Comparison of ENCODE assay signal across 8 cellular contexts in genomic region chr20:11918280-11918952, GRCh38. TPM values are rescaled to one million over a fixed set of nuclear protein-coding genes. Genes with fewer than 3 reads are reported as not detected.
A peak's percentile ranks its signal among the peaks of the same experiment; 100 is the strongest.
DNase-seq lines count a peak whose midpoint lies in the region; ATAC-seq and TF ChIP-seq lines count a peak whose summit lies in the region.

No MANE protein-coding gene starts in this region.

- H3K27ac ChIP-seq in KMS-11 (peak overlapping the region; percentile 93), caudate nucleus (ENCODE audit: low read depth, low read length) (peak overlapping the region; percentile 60), left lung (peak overlapping the region; percentile 22 to 40), stomach smooth muscle (ENCODE audit: low read length) (peak overlapping the region; percentile 0)

- POLR2A ChIA-PET in activated CD4-positive, alpha-beta memory T cell treated with anti-CD3 and anti-CD28 coated beads for 36 hours (lab: Charles Lee): no interaction called here

- peaks cover 70% of the 10 kb centered on the region for H3K79me2 ChIP-seq in KMS-11 (ENCODE audit: insufficient read depth, low read depth)

- H3K4me3 Mint-ChIP-seq in activated CD4-positive, alpha-beta memory T cell treated with anti-CD3 and anti-CD28 coated beads for 36 hours: no peak overlapping the region

- H2AFZ ChIP-seq in KMS-11 (ENCODE audit: low read depth): no peak overlapping the region

- H3K4me3 ChIP-seq in KMS-11 (IDR thresholded peaks at IDR 0.05; ENCODE audit: insufficient read depth, low read depth, low read length): no peak overlapping the region
- peak overlapping the region; percentile 10 to 26 for H3K4me3 ChIP-seq in left lung
- peak overlapping the region; percentile 45 to 72 for H3K4me3 ChIP-seq in stomach smooth muscle (ENCODE audit: low read length in 2 of 2)

- intact Hi-C loops in left lung (cut with DNase I): no loop called here
- intact Hi-C loops in activated CD4-positive, alpha-beta memory T cell treated with anti-CD3 and anti-CD28 coated beads for 36 hours (cut with micrococcal nuclease): no loop called here

- H3K27me3 ChIP-seq in KMS-11 (ENCODE audit: insufficient read depth, low read depth): no peaks in the 10 kb centered on the region
- no peaks in the 10 kb centered on the region for H3K27me3 ChIP-seq in left lung
- no peaks in the 10 kb centered on the region for H3K27me3 ChIP-seq in stomach smooth muscle (ENCODE audit: control insufficient read depth in 1 of 2, insufficient read depth in 2 of 2, low read length in 2 of 2)

- H3K9me3 ChIP-seq in left lung (no peaks in the 10 kb centered on the region), stomach smooth muscle (ENCODE audit: control insufficient read depth in 2 of 2, low read length in 2 of 2) (no peaks in the 10 kb centered on the region)

- DNase-seq in caudate nucleus (lab: John Stamatoyannopoulos, UW): peak in 1 of 61 donors; percentile 16
- DNase-seq in left lung: no peak
- no peak for DNase-seq in activated CD4-positive, alpha-beta memory T cell treated with anti-CD3 and anti-CD28 coated beads for 36 hours
- no peak for DNase-seq in islet precursor cell

- no peaks in the 10 kb centered on the region for H3K9me3 Mint-ChIP-seq in activated CD4-positive, alpha-beta memory T cell treated with anti-CD3 and anti-CD28 coated beads for 36 hours

- no peaks in the 10 kb centered on the region for H4K20me1 ChIP-seq in KMS-11 (ENCODE audit: insufficient read depth)

- H3K36me3 Mint-ChIP-seq in activated CD4-positive, alpha-beta memory T cell treated with anti-CD3 and anti-CD28 coated beads for 36 hours: no peaks in the 10 kb centered on the region

- H3K36me3 ChIP-seq in KMS-11 (ENCODE audit: insufficient read depth): no peaks in the 10 kb centered on the region
- H3K36me3 ChIP-seq in left lung: peaks cover 0 to 9% of the 10 kb centered on the region in 2 donors
- peaks cover 5 to 10% of the 10 kb centered on the region in 2 donors for H3K36me3 ChIP-seq in stomach smooth muscle (ENCODE audit: control insufficient read depth in 2 of 2, insufficient read depth in 2 of 2, low read length in 2 of 2)

- H3K27ac Mint-ChIP-seq in activated CD4-positive, alpha-beta memory T cell treated with anti-CD3 and anti-CD28 coated beads for 36 hours: no peak overlapping the region

- ATAC-seq in left lung (peak; percentile 14), HG03139 (IDR thresholded peaks at IDR 0.05; ENCODE audit: unreplicated experiment) (no peak), GM21786 (IDR thresholded peaks at IDR 0.05; ENCODE audit: unreplicated experiment) (no peak)

- peak overlapping the region; percentile 76 for H3K9ac ChIP-seq in KMS-11
- peak overlapping the region; percentile 0 to 52 for H3K9ac ChIP-seq in stomach smooth muscle (ENCODE audit: low read length in 2 of 2)

- no peaks in the 10 kb centered on the region for H3K27me3 Mint-ChIP-seq in activated CD4-positive, alpha-beta memory T cell treated with anti-CD3 and anti-CD28 coated beads for 36 hours

- H3K4me2 ChIP-seq in KMS-11: peak overlapping the region; percentile 93

- H3K4me1 ChIP-seq in KMS-11 (ENCODE audit: low read depth, poor library complexity, severe bottlenecking) (peaks cover 40% of the 10 kb centered on the region), left lung (peaks cover 0 to 20% of the 10 kb centered on the region in 2 donors), stomach smooth muscle (ENCODE audit: control insufficient read depth, insufficient read depth, low read length) (peaks cover 11% of the 10 kb centered on the region)

- H3K4me1 Mint-ChIP-seq in activated CD4-positive, alpha-beta memory T cell treated with anti-CD3 and anti-CD28 coated beads for 36 hours (ENCODE audit: low read depth): no peaks in the 10 kb centered on the region

- TF ChIP-seq CTCF in KMS-11 (conservative IDR thresholded peaks at IDR 0.05; ENCODE audit: low read depth, low read length): no peak
- TF ChIP-seq CTCF in left lung (IDR thresholded peaks at IDR 0.05): no peak

- CTCF ChIA-PET in activated CD4-positive, alpha-beta memory T cell treated with anti-CD3 and anti-CD28 coated beads for 36 hours (lab: Charles Lee): no interaction called here

RNA-seq across cellular contexts. Expression of gene BTBD3, which starts 0.7 kb away (rescaled TPM):
- total RNA-seq in left lung: 10 to 100 TPM; 24.7 to 26.1 TPM
- total RNA-seq in activated CD4-positive, alpha-beta memory T cell treated with anti-CD3 and anti-CD28 coated beads for 36 hours: 1 to 10 TPM; 1.9 to 2.0 TPM

Comparison
In these comparisons a context has a peak if more than half of its experiments do, and no peak if none do; other contexts are left out.
1. H3K27ac ChIP-seq: peak in every context shown above with its lines; median percentile 93 in KMS-11; 60 in caudate nucleus; 31 in left lung; 0 in stomach smooth muscle.
2. RNA of gene BTBD3, which starts 0.7 kb away (total RNA-seq): 24.7 to 26.1 TPM in left lung; 1.9 to 2.0 TPM in activated CD4-positive, alpha-beta memory T cell treated with anti-CD3 and anti-CD28 coated beads for 36 hours; every median in the first group is over 4 times any median in the second.